7 cellular contexts compared by ENCODE assay signal in genomic region chr3:173058229-173058628, GRCh38.
"Had no signal": no experiment of that assay in that cellular context is flagged by ENCODE, and none has a peak within 500 bp of the region (broad histone marks: within the 10 kb centered on the region; RNA-seq: fewer than 3 reads in every experiment).

No MANE protein-coding gene starts in this region.

- FAIRE-seq: HepG2, HTR-8/SVneo had no signal

- H3K27ac ChIP-seq: HL-60, KMS-11 had no signal

- ATAC-seq: HepG2 had no signal

- DNase-seq: KBM-7, KG1 had no signal

- H3K27ac Mint-ChIP-seq: IgD-negative memory B cell had no signal

- H3K27me3 Mint-ChIP-seq: IgD-negative memory B cell had no signal

- H3K36me3 Mint-ChIP-seq: IgD-negative memory B cell had no signal

- H3K9ac ChIP-seq: KMS-11 had no signal

- H3K4me2 ChIP-seq: KMS-11 had no signal

- H3K4me3 Mint-ChIP-seq: IgD-negative memory B cell had no signal
